Comparison of ENCODE assay signal across 8 cellular contexts in the genomic region with DNA sequence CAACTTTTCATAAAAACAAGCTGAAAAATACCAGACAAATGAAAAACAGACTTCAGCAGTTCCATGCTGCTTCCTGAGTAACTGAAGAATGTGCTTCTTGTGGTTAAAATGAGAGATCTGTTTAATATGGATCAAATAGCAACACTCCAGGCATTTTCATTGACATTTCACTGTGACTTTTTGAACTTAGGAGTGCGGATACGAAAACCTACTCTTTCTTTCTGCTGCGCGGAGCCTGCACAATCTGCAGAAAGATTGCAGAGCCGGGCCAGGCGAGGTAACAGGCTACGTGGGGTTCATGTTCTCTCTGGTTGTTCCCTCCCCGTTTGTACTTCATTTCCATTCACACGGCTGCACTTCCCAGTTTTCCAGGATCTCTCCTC. TPM values are rescaled to one million over a fixed set of nuclear protein-coding genes. Genes with fewer than 3 reads are reported as not detected.
DNase-seq lines count a peak whose midpoint lies in the region; ATAC-seq, FAIRE-seq and TF ChIP-seq lines count a peak whose summit lies in the region.

No MANE protein-coding gene starts in this region.

- H3K4me1 ChIP-seq in heart right ventricle = peaks cover 5 to 39% (median 22%) of the 10 kb centered on the region in 9 donors

- H3K9me3 ChIP-seq in heart right ventricle = no peaks in the 10 kb centered on the region

- ATAC-seq in heart right ventricle (peak in 6 of 8 donors; percentile 1 to 23 (median 11)), sciatic nerve (peak; percentile 49), HG02884 (IDR thresholded peaks at IDR 0.05; ENCODE audit: unreplicated experiment) (no peak)

- TF ChIP-seq CTCF in GM13977 (IDR thresholded peaks at IDR 0.05; ENCODE audit: extremely low read depth, insufficient read depth, missing control alignments) (no peak), heart right ventricle (IDR thresholded peaks at IDR 0.05) (no peak)

- intact Hi-C loops in heart right ventricle (cut with DNase I) = loop anchor here (2.0 to 10.0 kb wide), 11 partner anchors 46 to 312 kb away; no protein-coding TSS in a partner anchor
- intact Hi-C loops in sciatic nerve (cut with DNase I) = loop anchor here (5.0 kb wide), 1 partner anchor 311 kb away; no protein-coding TSS in a partner anchor

- H3K27me3 ChIP-seq in heart right ventricle = no peaks in the 10 kb centered on the region

- POLR2A ChIA-PET in activated CD4-positive, alpha-beta memory T cell treated with anti-CD3 and anti-CD28 coated beads, Interleukin-2, amount 10 ng/mL, durations not matched to agents 7 days and 5 days (lab: Charles Lee) = interaction anchor here (0.8 to 6.4 kb wide), 7 partner anchors 12 to 227 kb away, joined by 3 to 86 read pairs (median 5); partner anchors contain the start of gene PSMD12

- peak overlapping the region; percentile 93 to 97 (median 96) for H3K27ac ChIP-seq in heart right ventricle

- H3K9me3 Mint-ChIP-seq in activated CD4-positive, alpha-beta memory T cell treated with anti-CD3 and anti-CD28 coated beads, Interleukin-2, amount 10 ng/mL, durations not matched to agents 7 days and 5 days = no peaks in the 10 kb centered on the region

- H3K36me3 ChIP-seq in heart right ventricle = no peaks in the 10 kb centered on the region

- no peak for FAIRE-seq in RCC 7860 (lab: Jason Lieb, UNC)

- peak overlapping the region; percentile 78 for H3K27ac Mint-ChIP-seq in activated CD4-positive, alpha-beta memory T cell treated with anti-CD3 and anti-CD28 coated beads, Interleukin-2, amount 10 ng/mL, durations not matched to agents 7 days and 5 days

- in situ Hi-C loops in GM13977 (cut with MboI; ENCODE audit: low pct_unique_long_range_greater_than_20kb, low sequenced_read_pairs, unreplicated experiment) = loop anchor here (10.0 kb wide), 1 partner anchor 308 kb away; no protein-coding TSS in a partner anchor

- 2 to 5% methylated on average over 9 of the region's 9 CpGs for WGBS in heart right ventricle, 2 donors

- CTCF ChIA-PET in activated CD4-positive, alpha-beta memory T cell treated with anti-CD3 and anti-CD28 coated beads, Interleukin-2, amount 10 ng/mL, durations not matched to agents 7 days and 5 days (lab: Charles Lee) = interaction anchor here (0.6 to 7.8 kb wide), 20 partner anchors 11 to 633 kb away, joined by 3 to 74 read pairs (median 6); partner anchors contain the start of genes NOL11 and PSMD12

- peaks cover 8% of the 10 kb centered on the region for H3K36me3 Mint-ChIP-seq in activated CD4-positive, alpha-beta memory T cell treated with anti-CD3 and anti-CD28 coated beads, Interleukin-2, amount 10 ng/mL, durations not matched to agents 7 days and 5 days (ENCODE audit: low read depth)

- H3K4me3 ChIP-seq in heart right ventricle = peak overlapping the region; percentile 73 to 95 (median 92)

- H3K4me3 Mint-ChIP-seq in activated CD4-positive, alpha-beta memory T cell treated with anti-CD3 and anti-CD28 coated beads, Interleukin-2, amount 10 ng/mL, durations not matched to agents 7 days and 5 days = peak overlapping the region; percentile 82

- H3K4me1 Mint-ChIP-seq in activated CD4-positive, alpha-beta memory T cell treated with anti-CD3 and anti-CD28 coated beads, Interleukin-2, amount 10 ng/mL, durations not matched to agents 7 days and 5 days = peaks cover 33% of the 10 kb centered on the region

- peaks cover 6% of the 10 kb centered on the region for H3K27me3 Mint-ChIP-seq in activated CD4-positive, alpha-beta memory T cell treated with anti-CD3 and anti-CD28 coated beads, Interleukin-2, amount 10 ng/mL, durations not matched to agents 7 days and 5 days

- peak; percentile 64 for DNase-seq in AG08396 (ENCODE audit: low spot score)
- DNase-seq in GM13977 (ENCODE audit: low spot score) = peak; percentile 39
- DNase-seq in activated CD4-positive, alpha-beta memory T cell treated with anti-CD3 and anti-CD28 coated beads, Interleukin-2, amount 10 ng/mL, durations not matched to agents 7 days and 5 days = no peak
- DNase-seq in heart right ventricle = no peak
- peak; percentile 67 for DNase-seq in sciatic nerve (ENCODE audit: low spot score)
- DNase-seq in RCC 7860 (ENCODE audit: low spot score) = no peak
- no peak for DNase-seq in COLO829 (ENCODE audit: low spot score)

RNA-seq across cellular contexts. Expression of gene PITPNC1, which starts 0.6 kb away (rescaled TPM):
- 10 to 100 TPM; 29.1 to 31.1 TPM for total RNA-seq in activated CD4-positive, alpha-beta memory T cell treated with anti-CD3 and anti-CD28 coated beads, Interleukin-2, amount 10 ng/mL, durations not matched to agents 7 days and 5 days
- 10 to 100 TPM in 6 of 10 donors, 1 to 10 TPM in 4; 7.4 to 28.0 (median 11.5) TPM for total RNA-seq in heart right ventricle
- 10 to 100 TPM in 1 of 2 donors, 1 to 10 TPM in 1; 6.6 to 13.3 TPM for polyA plus RNA-seq in heart right ventricle
- total RNA-seq in sciatic nerve = 27.9 TPM

RNA-seq across cellular contexts. Expression of gene PSMD12, which starts 10.1 kb away (rescaled TPM):
- total RNA-seq in activated CD4-positive, alpha-beta memory T cell treated with anti-CD3 and anti-CD28 coated beads, Interleukin-2, amount 10 ng/mL, durations not matched to agents 7 days and 5 days = 10 to 100 TPM; 49.3 to 50.0 TPM
- total RNA-seq in heart right ventricle = 10 to 100 TPM; 44.5 to 67.1 (median 49.9) TPM
- 10 to 100 TPM; 28.5 to 32.3 TPM for polyA plus RNA-seq in heart right ventricle
- total RNA-seq in sciatic nerve = 40.6 TPM

Comparison
In these comparisons a context has a peak if more than half of its experiments do, and no peak if none do; other contexts are left out.
1. DNase-seq: peak in AG08396 (single experiment), GM13977 (single experiment) and sciatic nerve (single experiment); none in activated CD4-positive, alpha-beta memory T cell treated with anti-CD3 and anti-CD28 coated beads, Interleukin-2, amount 10 ng/mL, durations not matched to agents 7 days and 5 days (single experiment), heart right ventricle (0 of 2), RCC 7860 (single experiment) and COLO829 (single experiment).